Comparison of ENCODE assay signal across 1 cellular context in genomic region chr16:590875-591200, GRCh38.
TF ChIP-seq lines count a peak whose summit lies in the region.

No MANE protein-coding gene starts in this region.

TF ChIP-seq in H1, 55 proteins besides CTCF, POLR2A, EP300 and RAD21:
- TF ChIP-seq SAP30 (IDR thresholded peaks at IDR 0.05; ENCODE audit: insufficient read depth, insufficient replicate concordance, low read length), result peak; percentile 23
- no peak for TF ChIP-seq KDM1A (IDR thresholded peaks at IDR 0.05; ENCODE audit: borderline replicate concordance, low read length)
